In genomic region chrX:154428176-154429171, GRCh38 we compare ENCODE assay signal across 8 cellular contexts. TPM values are rescaled to one million over a fixed set of nuclear protein-coding genes. Genes with fewer than 3 reads are reported as not detected.
DNase-seq lines count a peak whose midpoint lies in the region; ATAC-seq and TF ChIP-seq lines count a peak whose summit lies in the region.

TSS of gene ATP6AP1 (plus strand) at chrX:154428677. CDS start at chrX:154428693, 16 bp downstream.

- H3K27ac ChIP-seq in coronary artery: peak within 1 kb of the TSS; percentile 43 to 94

- H3K4me3 ChIP-seq in coronary artery: peak within 1 kb of the TSS; percentile 91

- peak; percentile 93 for ATAC-seq in HG03439 (IDR thresholded peaks at IDR 0.05; ENCODE audit: unreplicated experiment)

- H3K4me3 Mint-ChIP-seq in activated CD4-positive, alpha-beta T cell treated with anti-CD3 and anti-CD28 coated beads, Interleukin-2, amount 10 ng/mL, durations not matched to agents 24 days and 14 days: peak within 1 kb of the TSS; percentile 84

- H3K9me3 Mint-ChIP-seq in activated CD4-positive, alpha-beta T cell treated with anti-CD3 and anti-CD28 coated beads, Interleukin-2, amount 10 ng/mL, durations not matched to agents 24 days and 14 days: no peaks in the 10 kb centered on the region

- peak; percentile 94 for DNase-seq in Ammon's horn (ENCODE audit: low spot score)
- DNase-seq in NCI-H524 treated with DMSO at 0.1 percent for 48 hours (lab: John Stamatoyannopoulos, UW): peak; percentile 62
- DNase-seq in activated CD4-positive, alpha-beta T cell treated with anti-CD3 and anti-CD28 coated beads, Interleukin-2, amount 10 ng/mL, durations not matched to agents 24 days and 14 days: peak; percentile 96
- DNase-seq in coronary artery (ENCODE audit: low spot score): peak; percentile 93
- peak; percentile 97 for DNase-seq in left kidney (ENCODE audit: low read depth, low spot score)
- peak; percentile 86 to 87 for DNase-seq in stimulated activated CD4-positive, alpha-beta T cell treated with anti-CD3 and anti-CD28 coated beads, Interleukin-2, amount 100 ng/mL, for 24 hours

- peak within 1 kb of the TSS; percentile 75 for H3K27ac Mint-ChIP-seq in activated CD4-positive, alpha-beta T cell treated with anti-CD3 and anti-CD28 coated beads, Interleukin-2, amount 10 ng/mL, durations not matched to agents 24 days and 14 days

- intact Hi-C loops in activated CD4-positive, alpha-beta T cell treated with anti-CD3 and anti-CD28 coated beads, Interleukin-2, amount 10 ng/mL, durations not matched to agents 24 days and 14 days (cut with micrococcal nuclease): loop anchor here (1.0 kb wide), 1 partner anchor 16 kb away; no protein-coding TSS in a partner anchor

- peak; percentile 48 for TF ChIP-seq POLR2A in GM19193 (IDR thresholded peaks at IDR 0.05; ENCODE audit: extremely low read depth, insufficient read depth, insufficient read length)

- peaks cover 13% of the 10 kb centered on the region for H3K36me3 Mint-ChIP-seq in activated CD4-positive, alpha-beta T cell treated with anti-CD3 and anti-CD28 coated beads, Interleukin-2, amount 10 ng/mL, durations not matched to agents 24 days and 14 days (ENCODE audit: low read depth)

- H3K27me3 Mint-ChIP-seq in activated CD4-positive, alpha-beta T cell treated with anti-CD3 and anti-CD28 coated beads, Interleukin-2, amount 10 ng/mL, durations not matched to agents 24 days and 14 days: no peaks in the 10 kb centered on the region

- H3K4me1 Mint-ChIP-seq in activated CD4-positive, alpha-beta T cell treated with anti-CD3 and anti-CD28 coated beads, Interleukin-2, amount 10 ng/mL, durations not matched to agents 24 days and 14 days: peaks cover 25% of the 10 kb centered on the region

- TF ChIP-seq CTCF in coronary artery (IDR thresholded peaks at IDR 0.05): no peak

RNA-seq across cellular contexts. Expression of gene ATP6AP1, which starts in this region (rescaled TPM):
- total RNA-seq in activated CD4-positive, alpha-beta T cell treated with anti-CD3 and anti-CD28 coated beads, Interleukin-2, amount 10 ng/mL, durations not matched to agents 24 days and 14 days: 43.5 and 43.6 TPM in 2 replicates

Comparison
In these comparisons a context has a peak if more than half of its experiments do, and no peak if none do; other contexts are left out.
1. Peak in every context shown above with its lines: DNase-seq, ATAC-seq, H3K4me3 ChIP-seq and H3K27ac ChIP-seq.